In the genomic region with DNA sequence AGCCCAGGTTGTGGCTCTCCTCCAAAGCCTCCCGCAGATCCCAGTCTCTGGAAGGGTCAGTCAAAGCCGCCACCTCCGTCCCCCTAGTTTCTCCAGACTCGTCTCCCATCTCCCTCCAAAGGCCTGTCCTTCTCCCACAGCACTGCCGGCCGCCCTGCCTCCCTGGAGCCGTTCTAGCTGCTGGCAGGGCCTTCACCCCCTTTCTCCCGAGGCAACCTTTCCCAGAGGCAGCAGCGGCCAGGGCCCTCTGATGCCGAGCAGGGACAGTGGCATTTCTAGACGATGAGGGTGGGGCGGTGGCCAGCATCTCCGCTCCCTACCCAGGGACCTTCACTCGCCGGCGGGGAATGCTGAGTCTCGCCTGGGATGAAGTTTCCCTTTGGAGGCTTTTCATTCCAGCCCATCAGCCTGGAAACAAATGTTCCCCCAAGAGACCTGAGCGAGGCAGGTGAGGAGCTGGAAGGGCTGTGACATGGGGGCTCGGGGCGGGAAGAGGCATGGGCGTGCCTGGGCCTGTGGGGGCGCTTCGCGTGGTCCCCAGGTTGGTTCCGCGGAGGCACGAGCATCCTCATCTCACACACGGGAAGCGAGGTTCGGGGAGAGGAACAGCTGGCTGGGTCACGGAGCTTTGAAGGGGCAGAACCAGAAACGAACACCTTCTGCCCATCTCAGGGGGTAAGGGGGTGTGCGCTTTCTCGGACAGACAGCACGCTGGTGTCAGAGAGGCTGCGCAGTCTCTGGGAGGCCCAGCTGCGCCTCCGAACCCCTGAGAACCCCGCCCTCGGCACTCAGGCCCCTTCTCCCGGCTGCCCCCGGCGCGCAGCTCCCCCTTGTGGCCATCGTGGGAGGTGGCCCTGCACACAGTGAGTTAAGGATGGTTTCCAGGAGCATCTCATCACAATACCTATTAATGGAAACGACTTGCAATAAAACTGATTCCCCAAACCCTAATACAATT, we compare ENCODE assay signal across 8 cellular contexts. TPM values are rescaled to one million over a fixed set of nuclear protein-coding genes. Genes with fewer than 3 reads are reported as not detected.
DNase-seq lines count a peak whose midpoint lies in the region; ATAC-seq and TF ChIP-seq lines count a peak whose summit lies in the region.

No MANE protein-coding gene starts in this region.

- in situ Hi-C loops in gastrocnemius medialis (cut with MboI; ENCODE audit: low sequenced_read_pairs in 4 of 4) = no loop called here

- H3K4me3 ChIP-seq in PC-3 (ENCODE audit: low read length) (no peak overlapping the region), gastrocnemius medialis (no peak overlapping the region), lower leg skin (ENCODE audit: low read depth, poor library complexity, severe bottlenecking) (no peak overlapping the region)

- no peaks in the 10 kb centered on the region for H3K9me2 ChIP-seq in PC-3 (replicated peaks; ENCODE audit: low read length)

- H3K27me3 Mint-ChIP-seq in chondrocyte (ENCODE audit: low read depth) = no peaks in the 10 kb centered on the region

- no peaks in the 10 kb centered on the region for H3K36me3 ChIP-seq in PC-3 (ENCODE audit: low read depth, low read length)
- H3K36me3 ChIP-seq in gastrocnemius medialis = no peaks in the 10 kb centered on the region

- H3K79me2 ChIP-seq in PC-3 (ENCODE audit: low read length) = no peaks in the 10 kb centered on the region

- intact Hi-C loops in PC-3 (cut with micrococcal nuclease) = no loop called here
- intact Hi-C loops in gastrocnemius medialis (cut with DNase I; ENCODE audit: low total_unique reads) = no loop called here
- intact Hi-C loops in lower leg skin (cut with DNase I; ENCODE audit: low total_unique reads) = no loop called here

- TF ChIP-seq CTCF in GM12873 (IDR thresholded peaks at IDR 0.05; ENCODE audit: insufficient read depth, low read depth, low read length, missing control alignments) (peak; percentile 67), PC-3 (conservative IDR thresholded peaks at IDR 0.05; ENCODE audit: low read depth, low read length) (peak; percentile 96), chondrocyte (IDR thresholded peaks at IDR 0.05) (peak; percentile 73), gastrocnemius medialis (IDR thresholded peaks at IDR 0.05 in 4 of 5, conservative IDR thresholded peaks at IDR 0.05 in 1 of 5) (peak in 3 of 5 experiments; percentile 32 to 53 (median 47)), lower leg skin (IDR thresholded peaks at IDR 0.05) (peak in 1 of 3 donors; percentile 37)

- no peak overlapping the region for H3K9ac ChIP-seq in PC-3 (ENCODE audit: low read length)

- peaks cover 9% of the 10 kb centered on the region for H3K4me1 Mint-ChIP-seq in chondrocyte (ENCODE audit: low read depth)

- H3K27ac ChIP-seq in PC-3 (ENCODE audit: low read length) = no peak overlapping the region
- H3K27ac ChIP-seq in gastrocnemius medialis = no peak overlapping the region

- no peak overlapping the region for H3K27ac Mint-ChIP-seq in chondrocyte (ENCODE audit: unreplicated experiment)

- no peak overlapping the region for H2AFZ ChIP-seq in PC-3 (ENCODE audit: low read length)

- H3K27me3 ChIP-seq in PC-3 (ENCODE audit: low read length) (no peaks in the 10 kb centered on the region), gastrocnemius medialis (no peaks in the 10 kb centered on the region)

- TF ChIP-seq POLR2A in gastrocnemius medialis (IDR thresholded peaks at IDR 0.05) (no peak), lower leg skin (IDR thresholded peaks at IDR 0.05) (no peak)

- H3K9me3 Mint-ChIP-seq in chondrocyte (ENCODE audit: low read depth) = no peaks in the 10 kb centered on the region

- no peaks in the 10 kb centered on the region for H4K20me1 ChIP-seq in PC-3 (ENCODE audit: low read length)

- H3K36me3 Mint-ChIP-seq in chondrocyte (ENCODE audit: low read depth) = peaks cover 3% of the 10 kb centered on the region

- no peaks in the 10 kb centered on the region for H3F3A ChIP-seq in PC-3 (ENCODE audit: low read length, unreplicated experiment)

- ATAC-seq in PC-3 (no peak; the same call in 1 of the 2 replicates), gastrocnemius medialis (no peak), esophagus mucosa (no peak), GM21717 (IDR thresholded peaks at IDR 0.05; ENCODE audit: unreplicated experiment) (no peak)

- H3K4me3 Mint-ChIP-seq in chondrocyte (ENCODE audit: unreplicated experiment) = no peak overlapping the region

- POLR2A ChIA-PET in PC-3 (lab: Charles Lee; ENCODE audit: unreplicated experiment) = no interaction called here

- 60 to 70% methylated on average over 46 of the region's 46 CpGs for whole genome bisulfite sequencing in lower leg skin, 2 donors

- DNase-seq in PC-3 = peak; percentile 37
- no peak for DNase-seq in chondrocyte (ENCODE audit: low spot score)
- DNase-seq in gastrocnemius medialis = no peak
- DNase-seq in superior temporal gyrus (ENCODE audit: extremely low spot score) = no peak
- DNase-seq in lower leg skin (ENCODE audit: low spot score in 2 of 2) = no peak

- H3K9me3 ChIP-seq in PC-3 (ENCODE audit: low read length) (no peaks in the 10 kb centered on the region), gastrocnemius medialis (no peaks in the 10 kb centered on the region)

- H3K4me2 ChIP-seq in PC-3 (ENCODE audit: low read length) = no peak overlapping the region

- H3K4me1 ChIP-seq in PC-3 (ENCODE audit: insufficient read depth, low read length) (no peaks in the 10 kb centered on the region), gastrocnemius medialis (no peaks in the 10 kb centered on the region)

- CTCF ChIA-PET in PC-3 (lab: Charles Lee) = no interaction called here

- BruUV-seq in PC-3 (replicated peaks; lab: Mats Ljungman, UMichigan) = no TSS peak

RNA-seq across cellular contexts. Expression of a gene that starts 18.1 kb away (rescaled TPM):
- total RNA-seq in PC-3 (2014; rRNA removed) (6.6 and 8.4 TPM in 2 replicates), chondrocyte (6.3 to 12.5 TPM (median 10.1 TPM) in 3 replicates), gastrocnemius medialis (1 to 10 TPM in 2 of 4 donors, under 1 TPM in 1, not detected in 1; 0.53 to 1.8 (median 1.0) TPM), lower leg skin (1 to 10 TPM in 3 of 4 donors, not detected in 1; 1.0 to 4.3 (median 3.8) TPM), esophagus mucosa (0.84 TPM)

RNA-seq across cellular contexts. Expression of a gene that starts 51.8 kb away (rescaled TPM):
- total RNA-seq in PC-3 (2014; rRNA removed) = 1,739 and 2,018 TPM in 2 replicates
- total RNA-seq in chondrocyte = 1,466 to 1,585 TPM (median 1,486 TPM) in 3 replicates
- total RNA-seq in gastrocnemius medialis = 100 to 1,000 TPM; 572 to 979 (median 746) TPM
- 1,000 to 10,000 TPM; 1,197 to 2,282 (median 2,051) TPM for total RNA-seq in lower leg skin
- total RNA-seq in esophagus mucosa = 2,660 TPM
